ENCODE assay signal across 21 cellular contexts in genomic region chr1:10658396-10659066, GRCh38.
"Had no signal": no experiment of that assay in that cellular context is flagged by ENCODE, and none has a peak within 500 bp of the region (broad histone marks: within the 10 kb centered on the region; RNA-seq: fewer than 3 reads in every experiment).

No MANE protein-coding gene starts in this region.

- H3K27me3 ChIP-seq: esophagus squamous epithelium, hepatocyte, neutrophil, right atrium auricular region, suprapubic skin, thyroid gland, upper lobe of left lung had no signal

- DNase-seq: effector memory CD8-positive, alpha-beta T cell; esophagus squamous epithelium; foreskin fibroblast; head of caudate nucleus; kidney; left colon; left ventricle myocardium superior; mesenchymal stem cell; naive thymus-derived CD4-positive, alpha-beta T cell; nephron progenitor cell; small intestine; stimulated activated CD4-positive, alpha-beta T cell treated with anti-CD3 and anti-CD28 coated beads, Interleukin-12 subunit alpha, Interleukin-12 subunit beta, amount 100 ng/mL, for 4 hours; stimulated activated naive CD4-positive, alpha-beta T cell; thyroid gland had no signal

- H3K4me2 ChIP-seq: hepatocyte had no signal

- H3K79me2 ChIP-seq: hepatocyte had no signal

- H3K27ac ChIP-seq: epithelial cell of prostate, hepatocyte, neutrophil, right atrium auricular region, suprapubic skin, thyroid gland had no signal

- ATAC-seq: left colon; left ventricle myocardium superior; naive thymus-derived CD4-positive, alpha-beta T cell had no signal

- H2AFZ ChIP-seq: hepatocyte had no signal

- H3K9me3 ChIP-seq: esophagus squamous epithelium, neutrophil, right atrium auricular region, suprapubic skin, thyroid gland, upper lobe of left lung had no signal

- H3K4me3 ChIP-seq: esophagus squamous epithelium, hepatocyte, lung, right atrium auricular region, suprapubic skin, thyroid gland, upper lobe of left lung had no signal

- H3K4me1 ChIP-seq: suprapubic skin had no signal
